In the genomic region with DNA sequence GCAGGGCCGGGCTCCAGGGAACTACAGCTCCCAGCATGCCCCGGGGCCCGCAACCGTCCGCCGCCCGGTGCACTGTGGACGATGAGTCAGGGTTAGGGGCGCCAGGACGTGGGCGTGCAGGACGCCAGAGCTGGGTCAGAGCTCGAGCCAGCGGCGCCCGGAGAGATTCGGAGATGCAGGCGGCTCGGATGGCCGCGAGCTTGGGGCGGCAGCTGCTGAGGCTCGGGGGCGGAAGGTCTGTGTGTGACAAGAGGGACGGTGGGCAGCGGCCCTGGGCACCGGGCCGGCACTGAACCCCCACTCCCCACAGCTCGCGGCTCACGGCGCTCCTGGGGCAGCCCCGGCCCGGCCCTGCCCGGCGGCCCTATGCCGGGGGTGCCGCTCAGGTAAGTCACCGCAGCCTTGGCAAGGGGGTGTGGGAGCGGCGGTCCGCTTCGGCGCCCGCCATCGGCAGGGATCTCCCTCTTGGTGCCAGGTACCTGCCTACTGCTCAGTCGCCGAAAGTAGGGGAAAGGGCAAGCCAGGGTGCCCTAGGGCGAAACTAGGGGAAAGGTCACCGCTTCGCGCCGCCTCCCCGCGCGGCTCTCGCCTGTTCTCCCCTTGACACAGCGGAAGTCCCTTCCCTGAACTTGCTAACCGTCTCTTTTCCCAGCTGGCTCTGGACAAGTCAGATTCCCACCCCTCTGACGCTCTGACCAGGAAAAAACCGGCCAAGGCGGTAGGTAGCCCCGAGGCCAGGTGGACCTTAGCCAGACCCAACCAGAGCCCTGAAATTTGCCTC, we compare ENCODE assay signal across 8 cellular contexts. TPM values are rescaled to one million over a fixed set of nuclear protein-coding genes. Genes with fewer than 3 reads are reported as not detected.
A peak's percentile ranks its signal among the peaks of the same experiment; 100 is the strongest.
DNase-seq lines count a peak whose midpoint lies in the region; ATAC-seq and TF ChIP-seq lines count a peak whose summit lies in the region.

ACADVL (plus strand) TSS at position 127 of the 781 bp plus-strand sequence; CDS start at position 174, 47 bp downstream.
DLG4 (minus strand) TSS at position 25 of the 781 bp plus-strand sequence.

- peaks cover 57% of the 10 kb centered on the region for H3K4me1 Mint-ChIP-seq in activated naive CD4-positive, alpha-beta T cell treated with anti-CD3 and anti-CD28 coated beads, Interleukin-2, amount 50 U/mL, for 24 hours

- peaks cover 40% of the 10 kb centered on the region for H3K79me2 ChIP-seq in SK-N-SH (ENCODE audit: insufficient read depth)

- peaks cover 39% of the 10 kb centered on the region for H3K36me3 ChIP-seq in HUES64 (ENCODE audit: insufficient read depth, low read length)
- H3K36me3 ChIP-seq in SK-N-SH (replicated peaks in 1 of 2; ENCODE audit: control insufficient read depth in 1 of 2, insufficient read depth in 2 of 2, low read length in 1 of 2): peaks cover 23 to 29% of the 10 kb centered on the region in 2 experiments
- peaks cover 30% of the 10 kb centered on the region for H3K36me3 ChIP-seq in suprapubic skin

- peak within 1 kb of the TSS; percentile 100 for H3K4me2 ChIP-seq in SK-N-SH

- H3K27me3 ChIP-seq in HUES64 (ENCODE audit: insufficient read depth, low read length) (no peaks in the 10 kb centered on the region), SK-N-SH (ENCODE audit: insufficient read depth) (no peaks in the 10 kb centered on the region), suprapubic skin (no peaks in the 10 kb centered on the region)

- CTCF ChIA-PET in SK-N-SH (lab: Yijun Ruan, JAX): interaction anchor here (0.6 to 4.3 kb wide), 12 partner anchors 12 to 1093 kb away, joined by 3 to 44 read pairs (median 5); partner anchors contain the start of genes CTDNEP1, DVL2, GABARAP and PHF23

- H3K9me3 ChIP-seq in HUES64 (ENCODE audit: insufficient read depth, low read depth, low read length): no peaks in the 10 kb centered on the region
- H3K9me3 ChIP-seq in SK-N-SH: no peaks in the 10 kb centered on the region
- H3K9me3 ChIP-seq in suprapubic skin: no peaks in the 10 kb centered on the region

- H3K9me2 ChIP-seq in SK-N-SH: no peaks in the 10 kb centered on the region

- TF ChIP-seq POLR2A in suprapubic skin (IDR thresholded peaks at IDR 0.05): peak in 1 of 2 donors; percentile 91

- peak within 1 kb of the TSS; percentile 81 for H3K4me3 ChIP-seq in HUES64 (ENCODE audit: low read length)
- peak within 1 kb of the TSS; percentile 79 to 99 for H3K4me3 ChIP-seq in SK-N-SH (ENCODE audit: low read depth in 2 of 2, low read length in 1 of 2)
- peak within 1 kb of the TSS; percentile 96 for H3K4me3 ChIP-seq in suprapubic skin

- POLR2A ChIA-PET in SK-N-SH (lab: Yijun Ruan, JAX): interaction anchor here (0.6 to 2.7 kb wide), 15 partner anchors 10 to 637 kb away, joined by 3 to 11 read pairs (median 4); partner anchors contain the start of genes CTDNEP1, DVL2, ELP5 and GABARAP

- WGBS in HUES64: under 1% methylated on average over 63 of the region's 63 CpGs
- WGBS in SK-N-SH (ENCODE audit: low lambda C conversion rate): under 1% methylated on average over 19 of the region's 63 CpGs
- 1% methylated on average over 12 of the region's 63 CpGs for WGBS in suprapubic skin

- TF ChIP-seq CTCF in SK-N-SH (IDR thresholded peaks at IDR 0.05): no peak
- TF ChIP-seq CTCF in suprapubic skin (IDR thresholded peaks at IDR 0.05): no peak

- H3F3A ChIP-seq in SK-N-SH (replicated peaks; ENCODE audit: insufficient read depth): peaks cover 49% of the 10 kb centered on the region

- TF ChIP-seq EP300 in SK-N-SH (IDR thresholded peaks at IDR 0.05; ENCODE audit: borderline replicate concordance in 1 of 2, low read depth in 1 of 2, low read length in 1 of 2): no peak
- TF ChIP-seq EP300 in suprapubic skin (IDR thresholded peaks at IDR 0.05): no peak

- H4K20me1 ChIP-seq in SK-N-SH (ENCODE audit: insufficient read depth): peaks cover 4% of the 10 kb centered on the region; the same call in 1 of the 2 replicates

- H3K36me3 Mint-ChIP-seq in activated naive CD4-positive, alpha-beta T cell treated with anti-CD3 and anti-CD28 coated beads, Interleukin-2, amount 50 U/mL, for 24 hours: peaks cover 4% of the 10 kb centered on the region

- no peaks in the 10 kb centered on the region for H3K27me3 Mint-ChIP-seq in activated naive CD4-positive, alpha-beta T cell treated with anti-CD3 and anti-CD28 coated beads, Interleukin-2, amount 50 U/mL, for 24 hours

- peak; percentile 72 for ATAC-seq in GM19372 (IDR thresholded peaks at IDR 0.05; ENCODE audit: low read depth, unreplicated experiment)

- DNase-seq in C1 segment of cervical spinal cord (lab: John Stamatoyannopoulos, UW) (peak in 13 of 14 donors; percentile 32 to 91 (median 77)), SK-N-SH (peak; percentile 90), germinal center (ENCODE audit: low spot score) (peak; percentile 73), nucleus accumbens (lab: John Stamatoyannopoulos, UW) (peak in 55 of 56 donors; percentile 50 to 94 (median 81)), suprapubic skin (ENCODE audit: low spot score in 2 of 2) (peak; percentile 96 to 97)

- H3K9me3 Mint-ChIP-seq in activated naive CD4-positive, alpha-beta T cell treated with anti-CD3 and anti-CD28 coated beads, Interleukin-2, amount 50 U/mL, for 24 hours: no peaks in the 10 kb centered on the region

- TF ChIP-seq RAD21 in SK-N-SH (IDR thresholded peaks at IDR 0.05; ENCODE audit: low read length): no peak

- peak within 1 kb of the TSS; percentile 90 for H3K9ac ChIP-seq in HUES64 (ENCODE audit: low read depth, low read length)
- H3K9ac ChIP-seq in SK-N-SH: peak within 1 kb of the TSS; percentile 88

- peak within 1 kb of the TSS; percentile 68 for H2AFZ ChIP-seq in SK-N-SH (ENCODE audit: low read depth)

- H3K4me1 ChIP-seq in HUES64 (ENCODE audit: insufficient read depth, low read length) (peaks cover 21% of the 10 kb centered on the region; the same call in 1 of the 2 replicates), SK-N-SH (ENCODE audit: control insufficient read depth in 1 of 2, insufficient read depth in 2 of 2, low read depth in 1 of 2, low read length in 1 of 2) (peaks cover 20 to 54% of the 10 kb centered on the region in 2 experiments; a peak in 3 of 4 replicates), suprapubic skin (peaks cover 74% of the 10 kb centered on the region)

- peak within 1 kb of the TSS; percentile 92 for H3K4me3 Mint-ChIP-seq in activated naive CD4-positive, alpha-beta T cell treated with anti-CD3 and anti-CD28 coated beads, Interleukin-2, amount 50 U/mL, for 24 hours

- H3K27ac ChIP-seq in HUES64 (ENCODE audit: low read depth, low read length) (peak within 1 kb of the TSS; percentile 78), SK-N-SH (ENCODE audit: low read depth in 2 of 2, low read length in 1 of 2) (peak within 1 kb of the TSS; percentile 76 to 89), suprapubic skin (peak within 1 kb of the TSS; percentile 96)

- peak within 1 kb of the TSS; percentile 92 for H3K27ac Mint-ChIP-seq in activated naive CD4-positive, alpha-beta T cell treated with anti-CD3 and anti-CD28 coated beads, Interleukin-2, amount 50 U/mL, for 24 hours

TF ChIP-seq in SK-N-SH, 30 proteins besides CTCF, POLR2A, EP300 and RAD21 (continues in another document):
- no peak for TF ChIP-seq EZH2phosphoT487 (IDR thresholded peaks at IDR 0.05; ENCODE audit: borderline replicate concordance, low read depth)
- no peak for TF ChIP-seq REST (IDR thresholded peaks at IDR 0.05; ENCODE audit: low read depth, low read length)
- peak; percentile 65 for TF ChIP-seq YY1 (IDR thresholded peaks at IDR 0.05; ENCODE audit: low read depth)
- 0 out of 2 replicates have a peak, but pooled peaks have one; percentile 19 for TF ChIP-seq TEAD4 (IDR thresholded peaks at IDR 0.05; ENCODE audit: borderline replicate concordance, insufficient read depth)
- TF ChIP-seq USF2 (IDR thresholded peaks at IDR 0.05; ENCODE audit: borderline replicate concordance, low read depth, low read length): no peak

RNA-seq across cellular contexts. Expression of gene ACADVL, which starts in this region (rescaled TPM):
- 115 TPM for polyA plus RNA-seq in HUES64 (2013, experiment 1 of 2)
- 121 TPM for polyA plus RNA-seq in HUES64 (2013, experiment 2 of 2)
- 635 and 796 TPM in 2 replicates for polyA plus RNA-seq in SK-N-SH (2012; rRNA removed)
- 137 and 176 TPM in 2 replicates for polyA plus RNA-seq in SK-N-SH (2012; cell fraction: cytosol; rRNA removed)
- 6,138 and 6,607 TPM in 2 replicates for polyA plus RNA-seq in SK-N-SH (2012; cell fraction: nucleus; rRNA removed)
- total RNA-seq in suprapubic skin: 1,000 to 10,000 TPM in 1 of 4 donors, 100 to 1,000 TPM in 3; 565 to 1,687 (median 703) TPM

RNA-seq across cellular contexts. Expression of gene DLG4, which starts in this region (rescaled TPM):
- polyA plus RNA-seq in HUES64 (2013, experiment 1 of 2): 23.6 TPM
- polyA plus RNA-seq in HUES64 (2013, experiment 2 of 2): 26.2 TPM
- polyA plus RNA-seq in SK-N-SH (2012; rRNA removed): 22.1 and 30.5 TPM in 2 replicates
- 14.0 and 19.9 TPM in 2 replicates for polyA plus RNA-seq in SK-N-SH (2012; cell fraction: cytosol; rRNA removed)
- polyA plus RNA-seq in SK-N-SH (2012; cell fraction: nucleus; rRNA removed): 74.2 and 83.3 TPM in 2 replicates
- 10 to 100 TPM in 1 of 4 donors, 1 to 10 TPM in 3; 2.9 to 12.7 (median 3.2) TPM for total RNA-seq in suprapubic skin

Comparison
In these comparisons a context has a peak if more than half of its experiments do, and no peak if none do; other contexts are left out.
1. Peak in every context shown above with its lines: DNase-seq, ATAC-seq, H3K4me3 ChIP-seq and H3K27ac ChIP-seq.